ENCODE assay signal across 17 cellular contexts in genomic region chr14:52738409-52738808, GRCh38. TPM values are rescaled to one million over a fixed set of nuclear protein-coding genes. Genes with fewer than 3 reads are reported as not detected.
DNase-seq lines count a peak whose midpoint lies in the region; ATAC-seq and TF ChIP-seq lines count a peak whose summit lies in the region.
"Had no signal": no experiment of that assay in that cellular context is flagged by ENCODE, and none has a peak within 500 bp of the region (broad histone marks: within the 10 kb centered on the region; RNA-seq: fewer than 3 reads in every experiment).

No MANE protein-coding gene starts in this region.

- no TSS peak for BruUV-seq in Caco-2 (replicated peaks; lab: Mats Ljungman, UMichigan)

- H3K4me2 ChIP-seq in osteoblast (ENCODE audit: insufficient read depth, low read length) = no peak overlapping the region

- no peaks in the 10 kb centered on the region for H3K27me3 Mint-ChIP-seq in activated naive CD8-positive, alpha-beta T cell
- no peaks in the 10 kb centered on the region for H3K27me3 Mint-ChIP-seq in activated naive CD8-positive, alpha-beta T cell treated with anti-CD3 and anti-CD28 coated beads for 36 hours
- no peaks in the 10 kb centered on the region for H3K27me3 Mint-ChIP-seq in activated naive CD8-positive, alpha-beta T cell treated with anti-CD3 and anti-CD28 coated beads, Interleukin-2, amount 50 U/mL, for 24 hours
- no peaks in the 10 kb centered on the region for H3K27me3 Mint-ChIP-seq in Caco-2 (ENCODE audit: insufficient read depth, unreplicated experiment)

- POLR2A ChIA-PET in Caco-2 (lab: Charles Lee) = no interaction called here

- TF ChIP-seq CTCF in osteoblast (IDR thresholded peaks at IDR 0.05; ENCODE audit: extremely low read depth, low read depth, low read length) (no peak), Caco-2 (IDR thresholded peaks at IDR 0.05; ENCODE audit: insufficient read depth in 1 of 2, low read depth in 1 of 2, low read length in 1 of 2, severe bottlenecking in 1 of 2, unreplicated experiment in 1 of 2) (no peak)

- no peak overlapping the region for H3K27ac ChIP-seq in osteoblast (ENCODE audit: low read depth, low read length)
- H3K27ac ChIP-seq: 22Rv1, SJSA1 had no signal

- H3K4me1 ChIP-seq in osteoblast (ENCODE audit: insufficient read depth, low read length) (peaks cover 5% of the 10 kb centered on the region), Caco-2 (peaks cover 7% of the 10 kb centered on the region; the same call in 1 of the 2 replicates)

- no peaks in the 10 kb centered on the region for H3K9me3 Mint-ChIP-seq in activated naive CD8-positive, alpha-beta T cell (ENCODE audit: low read depth)
- no peaks in the 10 kb centered on the region for H3K9me3 Mint-ChIP-seq in activated naive CD8-positive, alpha-beta T cell treated with anti-CD3 and anti-CD28 coated beads for 36 hours
- no peaks in the 10 kb centered on the region for H3K9me3 Mint-ChIP-seq in activated naive CD8-positive, alpha-beta T cell treated with anti-CD3 and anti-CD28 coated beads, Interleukin-2, amount 50 U/mL, for 24 hours
- H3K9me3 Mint-ChIP-seq in Caco-2 (ENCODE audit: unreplicated experiment) = no peaks in the 10 kb centered on the region

- H3K79me2 ChIP-seq in osteoblast (ENCODE audit: insufficient read depth, low read length) = peaks cover 69% of the 10 kb centered on the region

- H3K27me3 ChIP-seq in osteoblast (ENCODE audit: insufficient read depth, low read length) (no peaks in the 10 kb centered on the region), Caco-2 (replicated peaks; ENCODE audit: control insufficient read depth, insufficient read depth, low read length) (no peaks in the 10 kb centered on the region)
- H3K27me3 ChIP-seq: SJSA1 had no signal

- peaks cover 5% of the 10 kb centered on the region for H3K36me3 ChIP-seq in osteoblast (ENCODE audit: insufficient read depth, low read length)
- peaks cover 3% of the 10 kb centered on the region; the same call in 1 of the 2 replicates for H3K36me3 ChIP-seq in Caco-2 (ENCODE audit: control insufficient read depth, insufficient read depth, low read length)

- H3K4me3 Mint-ChIP-seq in activated naive CD8-positive, alpha-beta T cell = peak overlapping the region; percentile 34
- no peak overlapping the region for H3K4me3 Mint-ChIP-seq in activated naive CD8-positive, alpha-beta T cell treated with anti-CD3 and anti-CD28 coated beads for 36 hours
- H3K4me3 Mint-ChIP-seq in activated naive CD8-positive, alpha-beta T cell treated with anti-CD3 and anti-CD28 coated beads, Interleukin-2, amount 50 U/mL, for 24 hours = no peak overlapping the region
- no peak overlapping the region for H3K4me3 Mint-ChIP-seq in Caco-2 (ENCODE audit: unreplicated experiment)

- no peak overlapping the region for H2AFZ ChIP-seq in osteoblast (ENCODE audit: low read length)

- H3K9me3 ChIP-seq in osteoblast (ENCODE audit: low read depth, low read length) = no peaks in the 10 kb centered on the region
- no peaks in the 10 kb centered on the region for H3K9me3 ChIP-seq in Caco-2
- H3K9me3 ChIP-seq: SJSA1 had no signal

- CTCF ChIA-PET in Caco-2 (lab: Charles Lee) = no interaction called here

- intact Hi-C loops in Caco-2 (cut with micrococcal nuclease; ENCODE audit: unreplicated experiment) = no loop called here

- peak overlapping the region; percentile 59 for H3K27ac Mint-ChIP-seq in activated naive CD8-positive, alpha-beta T cell
- no peak overlapping the region for H3K27ac Mint-ChIP-seq in activated naive CD8-positive, alpha-beta T cell treated with anti-CD3 and anti-CD28 coated beads for 36 hours
- peak overlapping the region; percentile 17 for H3K27ac Mint-ChIP-seq in activated naive CD8-positive, alpha-beta T cell treated with anti-CD3 and anti-CD28 coated beads, Interleukin-2, amount 50 U/mL, for 24 hours
- no peak overlapping the region for H3K27ac Mint-ChIP-seq in Caco-2 (ENCODE audit: unreplicated experiment)

- peaks cover 5% of the 10 kb centered on the region for H4K20me1 ChIP-seq in osteoblast (ENCODE audit: insufficient read depth, low read length)

- H3K36me3 Mint-ChIP-seq in activated naive CD8-positive, alpha-beta T cell = peaks cover 14% of the 10 kb centered on the region
- peaks cover 37% of the 10 kb centered on the region for H3K36me3 Mint-ChIP-seq in activated naive CD8-positive, alpha-beta T cell treated with anti-CD3 and anti-CD28 coated beads for 36 hours
- peaks cover 21% of the 10 kb centered on the region for H3K36me3 Mint-ChIP-seq in activated naive CD8-positive, alpha-beta T cell treated with anti-CD3 and anti-CD28 coated beads, Interleukin-2, amount 50 U/mL, for 24 hours (ENCODE audit: low read depth)
- peaks cover 7% of the 10 kb centered on the region for H3K36me3 Mint-ChIP-seq in Caco-2 (ENCODE audit: insufficient read depth, unreplicated experiment)

- DNase-seq in DMS 273 (lab: John Stamatoyannopoulos, UW; ENCODE audit: unreplicated experiment) (peak; percentile 8), DMS 273 treated with DMSO at 0.1 percent for 48 hours (lab: John Stamatoyannopoulos, UW) (no peak), osteoblast (ENCODE audit: insufficient read length, low spot score, missing footprints) (peak; percentile 4), A172 (ENCODE audit: low spot score) (no peak), Caco-2 (no peak)
- DNase-seq in activated naive CD8-positive, alpha-beta T cell treated with anti-CD3 and anti-CD28 coated beads for 36 hours = no peak
- DNase-seq in activated naive CD8-positive, alpha-beta T cell treated with anti-CD3 and anti-CD28 coated beads, Interleukin-2, amount 50 U/mL, for 24 hours = no peak
- DNase-seq: COR-L47, DMS53, IMR-90, NCI-H1105 treated with DMSO at 0.1 percent for 48 hours, NCI-H187, NCI-H2171 treated with DMSO at 0.1 percent for 48 hours, NCI-H748 treated with DMSO at 0.1 percent for 48 hours had no signal

- peaks cover 82% of the 10 kb centered on the region for H3K4me1 Mint-ChIP-seq in activated naive CD8-positive, alpha-beta T cell (ENCODE audit: low read depth)
- peaks cover 65% of the 10 kb centered on the region for H3K4me1 Mint-ChIP-seq in activated naive CD8-positive, alpha-beta T cell treated with anti-CD3 and anti-CD28 coated beads for 36 hours
- peaks cover 83% of the 10 kb centered on the region for H3K4me1 Mint-ChIP-seq in activated naive CD8-positive, alpha-beta T cell treated with anti-CD3 and anti-CD28 coated beads, Interleukin-2, amount 50 U/mL, for 24 hours
- H3K4me1 Mint-ChIP-seq in Caco-2 (ENCODE audit: low read depth, unreplicated experiment) = peaks cover 10% of the 10 kb centered on the region

- no peak overlapping the region for H3K4me3 ChIP-seq in osteoblast (ENCODE audit: insufficient read depth, low read length)
- no peak overlapping the region for H3K4me3 ChIP-seq in Caco-2 (ENCODE audit: low read depth, low read length)
- H3K4me3 ChIP-seq: SJSA1 had no signal

- no peak for ATAC-seq in activated naive CD8-positive, alpha-beta T cell treated with anti-CD3 and anti-CD28 coated beads, Interleukin-2, amount 50 U/mL, for 24 hours

RNA-seq across cellular contexts. Expression of gene STYX, which starts 8.4 kb away (rescaled TPM):
- 10 to 100 TPM; 16.3 to 17.5 TPM for total RNA-seq in activated naive CD8-positive, alpha-beta T cell treated with anti-CD3 and anti-CD28 coated beads for 36 hours
- total RNA-seq in osteoblast = 29.7 and 29.8 TPM in 2 replicates
- total RNA-seq in A172 (2014; rRNA removed; shearing (Covaris generic)) = 12.3 and 12.7 TPM in 2 replicates
- total RNA-seq in Caco-2 (2022) = 23.1 and 24.4 TPM in 2 replicates

RNA-seq across cellular contexts. Expression of gene PSMC6, which starts 31.4 kb away (rescaled TPM):
- 100 to 1,000 TPM; 117 to 123 TPM for total RNA-seq in activated naive CD8-positive, alpha-beta T cell treated with anti-CD3 and anti-CD28 coated beads for 36 hours
- total RNA-seq in osteoblast (78.5 and 85.2 TPM in 2 replicates), Caco-2 (2022) (129 and 130 TPM in 2 replicates)
- 150 and 171 TPM in 2 replicates for total RNA-seq in A172 (2014; rRNA removed; shearing (Covaris generic))

RNA-seq across cellular contexts. Expression of gene ERO1A, which starts 43.1 kb away (rescaled TPM):
- total RNA-seq in activated naive CD8-positive, alpha-beta T cell treated with anti-CD3 and anti-CD28 coated beads for 36 hours = 100 to 1,000 TPM; 120 to 121 TPM
- total RNA-seq in osteoblast (55.1 and 56.8 TPM in 2 replicates), Caco-2 (2022) (73.6 and 83.4 TPM in 2 replicates)
- 38.9 and 49.2 TPM in 2 replicates for total RNA-seq in A172 (2014; rRNA removed; shearing (Covaris generic))

RNA-seq across cellular contexts. Expression of gene GNPNAT1, which starts 53.0 kb away (rescaled TPM):
- 10 to 100 TPM; 42.2 to 42.4 TPM for total RNA-seq in activated naive CD8-positive, alpha-beta T cell treated with anti-CD3 and anti-CD28 coated beads for 36 hours
- total RNA-seq in osteoblast (25.0 and 35.5 TPM in 2 replicates), Caco-2 (2022) (35.9 and 41.6 TPM in 2 replicates)
- total RNA-seq in A172 (2014; rRNA removed; shearing (Covaris generic)) = 21.3 and 78.2 TPM in 2 replicates

Comparison
In these comparisons a context has a peak if more than half of its experiments do, and no peak if none do; other contexts are left out.
1. DNase-seq: peak in DMS 273 (single experiment) and osteoblast (single experiment); none in DMS 273 treated with DMSO at 0.1 percent for 48 hours (single experiment), activated naive CD8-positive, alpha-beta T cell treated with anti-CD3 and anti-CD28 coated beads for 36 hours (single experiment), activated naive CD8-positive, alpha-beta T cell treated with anti-CD3 and anti-CD28 coated beads, Interleukin-2, amount 50 U/mL, for 24 hours (single experiment), A172 (single experiment) and Caco-2 (0 of 2).
2. H3K27ac Mint-ChIP-seq: peak in activated naive CD8-positive, alpha-beta T cell (single experiment) and activated naive CD8-positive, alpha-beta T cell treated with anti-CD3 and anti-CD28 coated beads, Interleukin-2, amount 50 U/mL, for 24 hours (single experiment); none in activated naive CD8-positive, alpha-beta T cell treated with anti-CD3 and anti-CD28 coated beads for 36 hours (single experiment) and Caco-2 (single experiment).